In the genomic region with DNA sequence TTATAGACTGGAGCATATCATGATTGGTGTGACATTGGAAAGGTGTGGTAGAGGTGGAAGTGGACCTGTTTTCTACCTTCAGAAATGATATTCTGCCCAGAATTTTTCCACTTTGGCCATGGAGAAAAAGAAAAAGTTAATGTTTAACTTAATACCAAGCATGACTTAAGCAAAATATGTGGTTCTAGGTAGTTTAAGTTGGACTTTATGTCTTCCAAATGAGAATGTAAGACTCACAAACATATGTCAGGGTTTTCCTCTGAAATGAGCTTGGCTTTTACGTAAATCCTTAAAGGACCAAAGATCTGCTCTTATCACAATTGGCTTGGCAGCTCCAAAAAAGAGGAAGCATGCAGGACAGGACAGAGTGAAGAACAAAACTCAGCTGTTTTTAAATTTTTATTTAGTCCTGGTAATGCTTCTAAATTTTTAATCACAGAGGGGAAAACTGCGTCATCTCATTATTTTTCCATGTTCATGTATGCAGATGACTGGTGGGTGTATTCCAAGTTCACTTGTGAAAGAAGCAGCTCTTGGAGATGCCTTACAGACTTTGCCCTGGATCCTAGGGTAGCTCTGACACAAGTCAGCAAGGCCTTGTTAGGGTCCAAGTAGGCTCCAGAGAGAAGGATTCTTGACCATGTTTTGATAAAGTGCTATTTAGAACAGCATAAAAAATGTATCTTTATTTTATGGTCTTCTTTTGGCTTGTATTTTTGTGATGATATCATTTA, we compare ENCODE assay signal across 12 cellular contexts.
A peak's percentile ranks its signal among the peaks of the same experiment; 100 is the strongest.
DNase-seq lines count a peak whose midpoint lies in the region; ATAC-seq and TF ChIP-seq lines count a peak whose summit lies in the region.
"Had no signal": no experiment of that assay in that cellular context is flagged by ENCODE, and none has a peak within 500 bp of the region (broad histone marks: within the 10 kb centered on the region; RNA-seq: fewer than 3 reads in every experiment).

No MANE protein-coding gene starts in this region.

- no peak for DNase-seq in heart right ventricle
- no peak for DNase-seq in Right ventricle myocardium superior
- DNase-seq in ovary, result peak in 1 of 5 donors; percentile 33
- DNase-seq in effector memory CD8-positive, alpha-beta T cell, result no peak
- DNase-seq in activated T-helper 1 cell treated with anti-CD3 and anti-CD28 coated beads, Interleukin-12 subunit alpha, Interleukin-12 subunit beta, Interleukin-2, Interleukin-4 antibody, amounts not matched to agents 30 ng/mL and 10 ng/mL and 1 ng/mL, durations not matched to agents 14 hours and 24 hours and 36 hours (ENCODE audit: low spot score), result no peak
- no peak for DNase-seq in DMS79 (lab: John Stamatoyannopoulos, UW)
- no peak for DNase-seq in activated CD8-positive, alpha-beta T cell treated with anti-CD3 and anti-CD28 coated beads, Interleukin-2, amount 10 ng/mL, durations not matched to agents 7 days and 5 days
- DNase-seq: activated CD4-positive, alpha-beta T cell treated with anti-CD3 and anti-CD28 coated beads, Interleukin-2, amount 50 U/mL, for 4 hours; activated naive CD4-positive, alpha-beta T cell treated with anti-CD3 and anti-CD28 coated beads for 36 hours; NCI-H2081 treated with DMSO at 0.1 percent for 48 hours had no signal

- H3K9me3 Mint-ChIP-seq in effector memory CD8-positive, alpha-beta T cell, result peaks cover 0 to 4% of the 10 kb centered on the region in 2 donors
- peaks cover 4% of the 10 kb centered on the region for H3K9me3 Mint-ChIP-seq in activated T-helper 1 cell treated with anti-CD3 and anti-CD28 coated beads, Interleukin-12 subunit alpha, Interleukin-12 subunit beta, Interleukin-2, Interleukin-4 antibody, amounts not matched to agents 30 ng/mL and 10 ng/mL and 1 ng/mL, durations not matched to agents 14 hours and 24 hours and 36 hours
- no peaks in the 10 kb centered on the region for H3K9me3 Mint-ChIP-seq in activated CD8-positive, alpha-beta T cell treated with anti-CD3 and anti-CD28 coated beads, Interleukin-2, amount 10 ng/mL, durations not matched to agents 7 days and 5 days (ENCODE audit: insufficient read depth)
- H3K9me3 Mint-ChIP-seq: activated naive CD4-positive, alpha-beta T cell treated with anti-CD3 and anti-CD28 coated beads for 36 hours; mesothelial cell of epicardium had no signal

- intact Hi-C loops in heart right ventricle (cut with DNase I) (no loop called here), Right ventricle myocardium superior (cut with DNase I) (no loop called here), ovary (cut with DNase I) (no loop called here)
- intact Hi-C loops in activated T-helper 1 cell treated with anti-CD3 and anti-CD28 coated beads, Interleukin-12 subunit alpha, Interleukin-12 subunit beta, Interleukin-2, Interleukin-4 antibody, amounts not matched to agents 30 ng/mL and 10 ng/mL and 1 ng/mL, durations not matched to agents 14 hours and 24 hours and 36 hours (cut with micrococcal nuclease), result loop anchor here (1.0 to 10.0 kb wide), 4 partner anchors 208 to 615 kb away; no protein-coding TSS in a partner anchor

- no peak for TF ChIP-seq EP300 in gastroesophageal sphincter (IDR thresholded peaks at IDR 0.05)
- no peak for TF ChIP-seq EP300 in ovary (IDR thresholded peaks at IDR 0.05)

- no peaks in the 10 kb centered on the region for H3K36me3 Mint-ChIP-seq in effector memory CD8-positive, alpha-beta T cell (ENCODE audit: insufficient read depth)
- no peaks in the 10 kb centered on the region for H3K36me3 Mint-ChIP-seq in activated T-helper 1 cell treated with anti-CD3 and anti-CD28 coated beads, Interleukin-12 subunit alpha, Interleukin-12 subunit beta, Interleukin-2, Interleukin-4 antibody, amounts not matched to agents 30 ng/mL and 10 ng/mL and 1 ng/mL, durations not matched to agents 14 hours and 24 hours and 36 hours (ENCODE audit: low read depth)
- no peaks in the 10 kb centered on the region for H3K36me3 Mint-ChIP-seq in activated CD8-positive, alpha-beta T cell treated with anti-CD3 and anti-CD28 coated beads, Interleukin-2, amount 10 ng/mL, durations not matched to agents 7 days and 5 days (ENCODE audit: low read depth)
- H3K36me3 Mint-ChIP-seq: mesothelial cell of epicardium had no signal

- no peak for TF ChIP-seq POLR2A in gastroesophageal sphincter (IDR thresholded peaks at IDR 0.05)
- TF ChIP-seq POLR2A in ovary (IDR thresholded peaks at IDR 0.05), result no peak

- H3K27me3 Mint-ChIP-seq in effector memory CD8-positive, alpha-beta T cell, result no peaks in the 10 kb centered on the region
- H3K27me3 Mint-ChIP-seq in activated T-helper 1 cell treated with anti-CD3 and anti-CD28 coated beads, Interleukin-12 subunit alpha, Interleukin-12 subunit beta, Interleukin-2, Interleukin-4 antibody, amounts not matched to agents 30 ng/mL and 10 ng/mL and 1 ng/mL, durations not matched to agents 14 hours and 24 hours and 36 hours (ENCODE audit: insufficient read depth), result peaks cover 5% of the 10 kb centered on the region
- H3K27me3 Mint-ChIP-seq in activated CD8-positive, alpha-beta T cell treated with anti-CD3 and anti-CD28 coated beads, Interleukin-2, amount 10 ng/mL, durations not matched to agents 7 days and 5 days (ENCODE audit: low read depth), result no peaks in the 10 kb centered on the region

- H3K27me3 ChIP-seq in heart right ventricle (no peaks in the 10 kb centered on the region), gastroesophageal sphincter (no peaks in the 10 kb centered on the region), ovary (no peaks in the 10 kb centered on the region)

- H3K27ac ChIP-seq in heart right ventricle (peak overlapping the region; percentile 54 to 87 (median 84)), gastroesophageal sphincter (peak overlapping the region in 2 of 4 donors; percentile 70 to 72), ovary (peak overlapping the region; percentile 61 to 79)

- WGBS in heart right ventricle, 2 donors, result 17 to 25% methylated on average over 2 of the region's 2 CpGs
- 30 to 44% methylated on average over 2 of the region's 2 CpGs for WGBS in gastroesophageal sphincter (ENCODE audit: low coverage in 1 of 2), 2 donors
- 10 to 13% (median 12%) methylated on average over 2 of the region's 2 CpGs for WGBS in ovary, 3 donors

- ATAC-seq in heart right ventricle (peak in 5 of 8 donors; percentile 17 to 41 (median 23)), Right ventricle myocardium superior (ENCODE audit: poor library complexity) (no peak), gastroesophageal sphincter (no peak)
- ATAC-seq in effector memory CD8-positive, alpha-beta T cell (replicated peaks), result no peak
- no peak for ATAC-seq in activated CD8-positive, alpha-beta T cell treated with anti-CD3 and anti-CD28 coated beads, Interleukin-2, amount 10 ng/mL, durations not matched to agents 7 days and 5 days

- CTCF ChIA-PET in activated CD8-positive, alpha-beta T cell treated with anti-CD3 and anti-CD28 coated beads, Interleukin-2, amount 10 ng/mL, durations not matched to agents 7 days and 5 days (lab: Charles Lee), result interaction anchor here (0.9 kb wide), 1 partner anchor 15 kb away, joined by 3 read pairs; no protein-coding TSS in a partner anchor

- H3K9me3 ChIP-seq in heart right ventricle (no peaks in the 10 kb centered on the region), gastroesophageal sphincter (no peaks in the 10 kb centered on the region), ovary (no peaks in the 10 kb centered on the region)

- POLR2A ChIA-PET in activated CD8-positive, alpha-beta T cell treated with anti-CD3 and anti-CD28 coated beads, Interleukin-2, amount 10 ng/mL, durations not matched to agents 7 days and 5 days (lab: Charles Lee), result no interaction called here

- H3K4me3 ChIP-seq in heart right ventricle (peak overlapping the region in 9 of 10 donors; percentile 6 to 54 (median 46)), gastroesophageal sphincter (peak overlapping the region; percentile 39 to 41), ovary (peak overlapping the region; percentile 39)

- peak overlapping the region in 1 of 2 donors; percentile 67 for H3K4me3 Mint-ChIP-seq in effector memory CD8-positive, alpha-beta T cell
- H3K4me3 Mint-ChIP-seq in activated T-helper 1 cell treated with anti-CD3 and anti-CD28 coated beads, Interleukin-12 subunit alpha, Interleukin-12 subunit beta, Interleukin-2, Interleukin-4 antibody, amounts not matched to agents 30 ng/mL and 10 ng/mL and 1 ng/mL, durations not matched to agents 14 hours and 24 hours and 36 hours, result no peak overlapping the region
- H3K4me3 Mint-ChIP-seq in activated CD8-positive, alpha-beta T cell treated with anti-CD3 and anti-CD28 coated beads, Interleukin-2, amount 10 ng/mL, durations not matched to agents 7 days and 5 days, result no peak overlapping the region
- H3K4me3 Mint-ChIP-seq: mesothelial cell of epicardium had no signal

- H3K36me3 ChIP-seq in heart right ventricle (no peaks in the 10 kb centered on the region), gastroesophageal sphincter (no peaks in the 10 kb centered on the region), ovary (no peaks in the 10 kb centered on the region)

- H3K4me1 ChIP-seq in heart right ventricle, result peaks cover 0 to 40% (median 19%) of the 10 kb centered on the region in 9 donors
- peaks cover 0 to 18% (median 0%) of the 10 kb centered on the region in 3 donors for H3K4me1 ChIP-seq in gastroesophageal sphincter
- peaks cover 12% of the 10 kb centered on the region for H3K4me1 ChIP-seq in ovary (ENCODE audit: insufficient read depth)

- no peak overlapping the region for H3K27ac Mint-ChIP-seq in effector memory CD8-positive, alpha-beta T cell
- no peak overlapping the region for H3K27ac Mint-ChIP-seq in activated T-helper 1 cell treated with anti-CD3 and anti-CD28 coated beads, Interleukin-12 subunit alpha, Interleukin-12 subunit beta, Interleukin-2, Interleukin-4 antibody, amounts not matched to agents 30 ng/mL and 10 ng/mL and 1 ng/mL, durations not matched to agents 14 hours and 24 hours and 36 hours
- H3K27ac Mint-ChIP-seq in activated CD8-positive, alpha-beta T cell treated with anti-CD3 and anti-CD28 coated beads, Interleukin-2, amount 10 ng/mL, durations not matched to agents 7 days and 5 days, result no peak overlapping the region
- H3K27ac Mint-ChIP-seq: activated naive CD4-positive, alpha-beta T cell treated with anti-CD3 and anti-CD28 coated beads for 36 hours had no signal

- no peak for TF ChIP-seq CTCF in heart right ventricle (IDR thresholded peaks at IDR 0.05)
- TF ChIP-seq CTCF in gastroesophageal sphincter (IDR thresholded peaks at IDR 0.05), result no peak
- TF ChIP-seq CTCF in ovary (IDR thresholded peaks at IDR 0.05), result no peak

- H3K4me1 Mint-ChIP-seq in effector memory CD8-positive, alpha-beta T cell (ENCODE audit: low read depth in 2 of 2), result peaks cover 0 to 1% of the 10 kb centered on the region in 2 donors
- peaks cover 23% of the 10 kb centered on the region for H3K4me1 Mint-ChIP-seq in activated T-helper 1 cell treated with anti-CD3 and anti-CD28 coated beads, Interleukin-12 subunit alpha, Interleukin-12 subunit beta, Interleukin-2, Interleukin-4 antibody, amounts not matched to agents 30 ng/mL and 10 ng/mL and 1 ng/mL, durations not matched to agents 14 hours and 24 hours and 36 hours (ENCODE audit: low read depth)
- H3K4me1 Mint-ChIP-seq in activated CD8-positive, alpha-beta T cell treated with anti-CD3 and anti-CD28 coated beads, Interleukin-2, amount 10 ng/mL, durations not matched to agents 7 days and 5 days (ENCODE audit: low read depth), result peaks cover 8% of the 10 kb centered on the region

Comparison
In these comparisons a context has a peak if more than half of its experiments do, and no peak if none do; other contexts are left out.
1. ATAC-seq: peak in heart right ventricle (5 of 8); none in Right ventricle myocardium superior (single experiment), gastroesophageal sphincter (single experiment), effector memory CD8-positive, alpha-beta T cell (single experiment) and activated CD8-positive, alpha-beta T cell treated with anti-CD3 and anti-CD28 coated beads, Interleukin-2, amount 10 ng/mL, durations not matched to agents 7 days and 5 days (single experiment).
2. Peak in every context shown above with its lines, with median percentiles within 50 percentile points of each other: H3K4me3 ChIP-seq.